In the genomic region with DNA sequence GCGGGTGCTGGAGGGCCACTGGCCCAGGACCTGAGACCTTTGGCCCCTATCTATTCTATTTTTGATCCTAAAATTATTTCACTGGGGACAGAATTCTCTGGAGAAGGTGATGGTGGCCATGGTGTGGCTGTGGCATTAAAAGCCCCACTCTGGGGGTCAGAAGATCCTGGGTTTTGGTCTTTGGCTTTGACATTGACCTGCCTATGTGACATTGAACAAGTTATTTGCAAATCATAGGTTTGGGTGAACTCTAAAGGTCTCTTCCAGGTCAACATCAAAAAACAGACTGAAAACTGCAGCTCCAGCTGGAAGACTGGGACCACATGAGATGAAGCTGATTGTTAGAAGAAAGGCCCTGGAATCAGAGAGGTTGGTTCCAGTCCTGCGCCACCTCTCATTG, we compare ENCODE assay signal across 1 cellular context.
TF ChIP-seq lines count a peak whose summit lies in the region.

No MANE protein-coding gene starts in this region.

TF ChIP-seq in H1, 55 proteins besides CTCF, POLR2A, EP300 and RAD21:
- TF ChIP-seq ASH2L (IDR thresholded peaks at IDR 0.05; ENCODE audit: low read length) (no peak), JUND (IDR thresholded peaks at IDR 0.05; ENCODE audit: low read length) (no peak), KDM1A (IDR thresholded peaks at IDR 0.05; ENCODE audit: borderline replicate concordance, low read length) (no peak), SIX5 (IDR thresholded peaks at IDR 0.05; ENCODE audit: low read depth, low read length) (no peak), CHD1 (IDR thresholded peaks at IDR 0.05; ENCODE audit: low read depth, low read length) (no peak), BRCA1 (IDR thresholded peaks at IDR 0.05; ENCODE audit: low read depth, low read length) (no peak), SP4 (IDR thresholded peaks at IDR 0.05; ENCODE audit: low read length) (no peak), CTBP2 (IDR thresholded peaks at IDR 0.05; ENCODE audit: borderline replicate concordance, insufficient read depth, insufficient read length, low read length) (no peak)
- TF ChIP-seq, protein P1, sequence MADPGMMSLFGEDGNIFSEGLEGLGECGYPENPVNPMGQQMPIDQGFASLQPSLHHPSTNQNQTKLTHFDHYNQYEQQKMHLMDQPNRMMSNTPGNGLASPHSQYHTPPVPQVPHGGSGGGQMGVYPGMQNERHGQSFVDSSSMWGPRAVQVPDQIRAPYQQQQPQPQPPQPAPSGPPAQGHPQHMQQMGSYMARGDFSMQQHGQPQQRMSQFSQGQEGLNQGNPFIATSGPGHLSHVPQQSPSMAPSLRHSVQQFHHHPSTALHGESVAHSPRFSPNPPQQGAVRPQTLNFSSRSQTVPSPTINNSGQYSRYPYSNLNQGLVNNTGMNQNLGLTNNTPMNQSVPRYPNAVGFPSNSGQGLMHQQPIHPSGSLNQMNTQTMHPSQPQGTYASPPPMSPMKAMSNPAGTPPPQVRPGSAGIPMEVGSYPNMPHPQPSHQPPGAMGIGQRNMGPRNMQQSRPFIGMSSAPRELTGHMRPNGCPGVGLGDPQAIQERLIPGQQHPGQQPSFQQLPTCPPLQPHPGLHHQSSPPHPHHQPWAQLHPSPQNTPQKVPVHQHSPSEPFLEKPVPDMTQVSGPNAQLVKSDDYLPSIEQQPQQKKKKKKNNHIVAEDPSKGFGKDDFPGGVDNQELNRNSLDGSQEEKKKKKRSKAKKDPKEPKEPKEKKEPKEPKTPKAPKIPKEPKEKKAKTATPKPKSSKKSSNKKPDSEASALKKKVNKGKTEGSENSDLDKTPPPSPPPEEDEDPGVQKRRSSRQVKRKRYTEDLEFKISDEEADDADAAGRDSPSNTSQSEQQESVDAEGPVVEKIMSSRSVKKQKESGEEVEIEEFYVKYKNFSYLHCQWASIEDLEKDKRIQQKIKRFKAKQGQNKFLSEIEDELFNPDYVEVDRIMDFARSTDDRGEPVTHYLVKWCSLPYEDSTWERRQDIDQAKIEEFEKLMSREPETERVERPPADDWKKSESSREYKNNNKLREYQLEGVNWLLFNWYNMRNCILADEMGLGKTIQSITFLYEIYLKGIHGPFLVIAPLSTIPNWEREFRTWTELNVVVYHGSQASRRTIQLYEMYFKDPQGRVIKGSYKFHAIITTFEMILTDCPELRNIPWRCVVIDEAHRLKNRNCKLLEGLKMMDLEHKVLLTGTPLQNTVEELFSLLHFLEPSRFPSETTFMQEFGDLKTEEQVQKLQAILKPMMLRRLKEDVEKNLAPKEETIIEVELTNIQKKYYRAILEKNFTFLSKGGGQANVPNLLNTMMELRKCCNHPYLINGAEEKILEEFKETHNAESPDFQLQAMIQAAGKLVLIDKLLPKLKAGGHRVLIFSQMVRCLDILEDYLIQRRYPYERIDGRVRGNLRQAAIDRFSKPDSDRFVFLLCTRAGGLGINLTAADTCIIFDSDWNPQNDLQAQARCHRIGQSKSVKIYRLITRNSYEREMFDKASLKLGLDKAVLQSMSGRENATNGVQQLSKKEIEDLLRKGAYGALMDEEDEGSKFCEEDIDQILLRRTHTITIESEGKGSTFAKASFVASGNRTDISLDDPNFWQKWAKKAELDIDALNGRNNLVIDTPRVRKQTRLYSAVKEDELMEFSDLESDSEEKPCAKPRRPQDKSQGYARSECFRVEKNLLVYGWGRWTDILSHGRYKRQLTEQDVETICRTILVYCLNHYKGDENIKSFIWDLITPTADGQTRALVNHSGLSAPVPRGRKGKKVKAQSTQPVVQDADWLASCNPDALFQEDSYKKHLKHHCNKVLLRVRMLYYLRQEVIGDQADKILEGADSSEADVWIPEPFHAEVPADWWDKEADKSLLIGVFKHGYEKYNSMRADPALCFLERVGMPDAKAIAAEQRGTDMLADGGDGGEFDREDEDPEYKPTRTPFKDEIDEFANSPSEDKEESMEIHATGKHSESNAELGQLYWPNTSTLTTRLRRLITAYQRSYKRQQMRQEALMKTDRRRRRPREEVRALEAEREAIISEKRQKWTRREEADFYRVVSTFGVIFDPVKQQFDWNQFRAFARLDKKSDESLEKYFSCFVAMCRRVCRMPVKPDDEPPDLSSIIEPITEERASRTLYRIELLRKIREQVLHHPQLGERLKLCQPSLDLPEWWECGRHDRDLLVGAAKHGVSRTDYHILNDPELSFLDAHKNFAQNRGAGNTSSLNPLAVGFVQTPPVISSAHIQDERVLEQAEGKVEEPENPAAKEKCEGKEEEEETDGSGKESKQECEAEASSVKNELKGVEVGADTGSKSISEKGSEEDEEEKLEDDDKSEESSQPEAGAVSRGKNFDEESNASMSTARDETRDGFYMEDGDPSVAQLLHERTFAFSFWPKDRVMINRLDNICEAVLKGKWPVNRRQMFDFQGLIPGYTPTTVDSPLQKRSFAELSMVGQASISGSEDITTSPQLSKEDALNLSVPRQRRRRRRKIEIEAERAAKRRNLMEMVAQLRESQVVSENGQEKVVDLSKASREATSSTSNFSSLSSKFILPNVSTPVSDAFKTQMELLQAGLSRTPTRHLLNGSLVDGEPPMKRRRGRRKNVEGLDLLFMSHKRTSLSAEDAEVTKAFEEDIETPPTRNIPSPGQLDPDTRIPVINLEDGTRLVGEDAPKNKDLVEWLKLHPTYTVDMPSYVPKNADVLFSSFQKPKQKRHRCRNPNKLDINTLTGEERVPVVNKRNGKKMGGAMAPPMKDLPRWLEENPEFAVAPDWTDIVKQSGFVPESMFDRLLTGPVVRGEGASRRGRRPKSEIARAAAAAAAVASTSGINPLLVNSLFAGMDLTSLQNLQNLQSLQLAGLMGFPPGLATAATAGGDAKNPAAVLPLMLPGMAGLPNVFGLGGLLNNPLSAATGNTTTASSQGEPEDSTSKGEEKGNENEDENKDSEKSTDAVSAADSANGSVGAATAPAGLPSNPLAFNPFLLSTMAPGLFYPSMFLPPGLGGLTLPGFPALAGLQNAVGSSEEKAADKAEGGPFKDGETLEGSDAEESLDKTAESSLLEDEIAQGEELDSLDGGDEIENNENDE (IDR thresholded peaks at IDR 0.05; ENCODE audit: insufficient replicate concordance, low read length), result no peak
- TF ChIP-seq, protein P2, sequence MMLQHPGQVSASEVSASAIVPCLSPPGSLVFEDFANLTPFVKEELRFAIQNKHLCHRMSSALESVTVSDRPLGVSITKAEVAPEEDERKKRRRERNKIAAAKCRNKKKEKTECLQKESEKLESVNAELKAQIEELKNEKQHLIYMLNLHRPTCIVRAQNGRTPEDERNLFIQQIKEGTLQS (IDR thresholded peaks at IDR 0.05; ENCODE audit: insufficient read depth, low read depth, low read length), result no peak
